Comparison of ENCODE assay signal across 13 cellular contexts in genomic region chr2:212814941-212815340, GRCh38.
DNase-seq lines count a peak whose midpoint lies in the region; ATAC-seq and TF ChIP-seq lines count a peak whose summit lies in the region.
"Had no signal": no experiment of that assay in that cellular context is flagged by ENCODE, and none has a peak within 500 bp of the region (broad histone marks: within the 10 kb centered on the region; RNA-seq: fewer than 3 reads in every experiment).

No MANE protein-coding gene starts in this region.

- H3K27me3 ChIP-seq in RWPE2 (ENCODE audit: insufficient read depth, poor library complexity, severe bottlenecking): no peaks in the 10 kb centered on the region
- H3K27me3 ChIP-seq in CD4-positive, alpha-beta memory T cell (ENCODE audit: insufficient read depth, low read length): no peaks in the 10 kb centered on the region

- CTCF ChIA-PET in CD4-positive, alpha-beta memory T cell (lab: Charles Lee; ENCODE audit: partially characterized antibody): no interaction called here

- no peak overlapping the region for H3K27ac Mint-ChIP-seq in CD4-positive, alpha-beta memory T cell

- POLR2A ChIA-PET in CD4-positive, alpha-beta memory T cell (lab: Charles Lee; ENCODE audit: partially characterized antibody): no interaction called here

- peaks cover 0 to 1% of the 10 kb centered on the region in 2 donors for H3K27me3 Mint-ChIP-seq in CD4-positive, alpha-beta memory T cell

- intact Hi-C loops in CD4-positive, alpha-beta memory T cell (cut with micrococcal nuclease): no loop called here
- intact Hi-C loops in left cardiac atrium (cut with DNase I): no loop called here

- peak in 2 of 3 experiments; percentile 61 to 88 for DNase-seq in NCI-H1417 (lab: John Stamatoyannopoulos, UW)
- DNase-seq in RWPE2 (ENCODE audit: low spot score): no peak
- DNase-seq in CD4-positive, alpha-beta memory T cell: no peak
- no peak for DNase-seq in left cardiac atrium
- DNase-seq in caudate nucleus (lab: John Stamatoyannopoulos, UW): no peak
- DNase-seq: activated CD4-positive, CD25-positive, alpha-beta regulatory T cell; activated gamma-delta T cell; left ventricle myocardium inferior; stimulated activated CD4-positive, alpha-beta T cell treated with anti-CD3 and anti-CD28 coated beads, Interleukin-1b, Interleukin-23, amount 100 ng/mL, for 48 hours had no signal

- no peaks in the 10 kb centered on the region for H3K9me3 Mint-ChIP-seq in CD4-positive, alpha-beta memory T cell

- no peak overlapping the region for H3K4me3 ChIP-seq in RWPE2 (ENCODE audit: severe bottlenecking)
- no peak overlapping the region for H3K4me3 ChIP-seq in CD4-positive, alpha-beta memory T cell (ENCODE audit: low read length in 2 of 2)
- H3K4me3 ChIP-seq: left ventricle myocardium inferior had no signal

- H3K9me3 ChIP-seq in RWPE2 (ENCODE audit: severe bottlenecking): no peaks in the 10 kb centered on the region
- no peaks in the 10 kb centered on the region for H3K9me3 ChIP-seq in CD4-positive, alpha-beta memory T cell (ENCODE audit: control insufficient read depth in 1 of 2, low read length in 2 of 2)

- H3K36me3 Mint-ChIP-seq in CD4-positive, alpha-beta memory T cell: no peaks in the 10 kb centered on the region

- no peak overlapping the region for H3K4me3 Mint-ChIP-seq in CD4-positive, alpha-beta memory T cell

- H3K27ac ChIP-seq in RWPE2 (ENCODE audit: poor library complexity, severe bottlenecking) (no peak overlapping the region), caudate nucleus (ENCODE audit: low read depth, low read length) (no peak overlapping the region)
- no peak overlapping the region for H3K27ac ChIP-seq in CD4-positive, alpha-beta memory T cell (ENCODE audit: low read depth, low read length)
- H3K27ac ChIP-seq: left ventricle myocardium inferior, RWPE1 had no signal

- TF ChIP-seq CTCF in RWPE2 (IDR thresholded peaks at IDR 0.05; ENCODE audit: poor library complexity, severe bottlenecking): no peak

- ATAC-seq in GM18909 (IDR thresholded peaks at IDR 0.05; ENCODE audit: poor library complexity, unreplicated experiment) (peak; percentile 13), HG02759 (IDR thresholded peaks at IDR 0.05; ENCODE audit: unreplicated experiment) (peak; percentile 19), RWPE2 (ENCODE audit: low read depth) (peak; percentile 45; the same call in 2 of the 3 replicates), left cardiac atrium (no peak)
- ATAC-seq: sciatic nerve had no signal

- no peaks in the 10 kb centered on the region for H3K4me1 ChIP-seq in RWPE2 (ENCODE audit: insufficient read depth, poor library complexity, severe bottlenecking)
- H3K4me1 ChIP-seq in CD4-positive, alpha-beta memory T cell (ENCODE audit: insufficient read depth, low read length): no peaks in the 10 kb centered on the region
- H3K4me1 ChIP-seq: left ventricle myocardium inferior had no signal

- peaks cover 0 to 5% (median 0%) of the 10 kb centered on the region in 4 donors for H3K4me1 Mint-ChIP-seq in CD4-positive, alpha-beta memory T cell

- H3K36me3 ChIP-seq in RWPE2 (ENCODE audit: low read depth): no peaks in the 10 kb centered on the region
- H3K36me3 ChIP-seq in CD4-positive, alpha-beta memory T cell (ENCODE audit: insufficient read depth, low read length): no peaks in the 10 kb centered on the region
- H3K36me3 ChIP-seq: left ventricle myocardium inferior had no signal

Comparison
In these comparisons a context has a peak if more than half of its experiments do, and no peak if none do; other contexts are left out.
1. ATAC-seq: peak in GM18909 (single experiment), HG02759 (single experiment) and RWPE2 (single experiment); none in left cardiac atrium (0 of 2).
2. DNase-seq: peak in NCI-H1417 (2 of 3); none in RWPE2 (single experiment), CD4-positive, alpha-beta memory T cell (0 of 5), left cardiac atrium (single experiment) and caudate nucleus (0 of 61).